In genomic region chr3:150757364-150757763, GRCh38 we compare ENCODE assay signal across 1 cellular context.
TF ChIP-seq lines count a peak whose summit lies in the region.

No MANE protein-coding gene starts in this region.

TF ChIP-seq in liver, 16 proteins besides CTCF, POLR2A, EP300 and RAD21 (continued from another document):
- no peak for TF ChIP-seq REST (IDR thresholded peaks at IDR 0.05)
- TF ChIP-seq GABPA (IDR thresholded peaks at IDR 0.05 in 1 of 2, conservative IDR thresholded peaks at IDR 0.05 in 1 of 2): no peak
- TF ChIP-seq, protein P1, sequence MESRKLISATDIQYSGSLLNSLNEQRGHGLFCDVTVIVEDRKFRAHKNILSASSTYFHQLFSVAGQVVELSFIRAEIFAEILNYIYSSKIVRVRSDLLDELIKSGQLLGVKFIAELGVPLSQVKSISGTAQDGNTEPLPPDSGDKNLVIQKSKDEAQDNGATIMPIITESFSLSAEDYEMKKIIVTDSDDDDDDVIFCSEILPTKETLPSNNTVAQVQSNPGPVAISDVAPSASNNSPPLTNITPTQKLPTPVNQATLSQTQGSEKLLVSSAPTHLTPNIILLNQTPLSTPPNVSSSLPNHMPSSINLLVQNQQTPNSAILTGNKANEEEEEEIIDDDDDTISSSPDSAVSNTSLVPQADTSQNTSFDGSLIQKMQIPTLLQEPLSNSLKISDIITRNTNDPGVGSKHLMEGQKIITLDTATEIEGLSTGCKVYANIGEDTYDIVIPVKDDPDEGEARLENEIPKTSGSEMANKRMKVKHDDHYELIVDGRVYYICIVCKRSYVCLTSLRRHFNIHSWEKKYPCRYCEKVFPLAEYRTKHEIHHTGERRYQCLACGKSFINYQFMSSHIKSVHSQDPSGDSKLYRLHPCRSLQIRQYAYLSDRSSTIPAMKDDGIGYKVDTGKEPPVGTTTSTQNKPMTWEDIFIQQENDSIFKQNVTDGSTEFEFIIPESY (IDR thresholded peaks at IDR 0.05): no peak
- no peak for TF ChIP-seq HNF4A (conservative IDR thresholded peaks at IDR 0.05)
- no peak for TF ChIP-seq JUND (IDR thresholded peaks at IDR 0.05)
